22 cellular contexts compared by ENCODE assay signal in genomic region chr6:25341923-25342619, GRCh38.
DNase-seq lines count a peak whose midpoint lies in the region; TF ChIP-seq lines count a peak whose summit lies in the region.
"Had no signal": no experiment of that assay in that cellular context is flagged by ENCODE, and none has a peak within 500 bp of the region (broad histone marks: within the 10 kb centered on the region; RNA-seq: fewer than 3 reads in every experiment).

No MANE protein-coding gene starts in this region.

- H3K9me3 ChIP-seq in GM23248 (ENCODE audit: low read depth) (no peaks in the 10 kb centered on the region), NT2/D1 (ENCODE audit: insufficient read depth, low read length) (no peaks in the 10 kb centered on the region), mesenchymal stem cell (ENCODE audit: control insufficient read depth, low read length) (no peaks in the 10 kb centered on the region), left ventricle myocardium inferior (replicated peaks) (no peaks in the 10 kb centered on the region)
- H3K9me3 ChIP-seq: BLaER1, stomach, tibial nerve had no signal

- peak; percentile 13 for TF ChIP-seq CTCF in epithelial cell of proximal tubule (conservative IDR thresholded peaks at IDR 0.05; ENCODE audit: low read depth, low read length)
- no peak for TF ChIP-seq CTCF in GM10266 (IDR thresholded peaks at IDR 0.05; ENCODE audit: control insufficient read depth, insufficient read depth, low read depth, missing control alignments)
- TF ChIP-seq CTCF in left ventricle myocardium inferior (IDR thresholded peaks at IDR 0.05; ENCODE audit: borderline replicate concordance), result no peak

- in situ Hi-C loops in GM23248 (cut with MboI), result no loop called here

- H3F3A ChIP-seq in GM23248 (ENCODE audit: insufficient read depth), result peaks cover 7% of the 10 kb centered on the region; the same call in 1 of the 2 replicates

- H3K27ac ChIP-seq in GM23248 (0 out of 2 replicates have a peak overlapping the region, but pooled peaks have one; percentile 5), mesenchymal stem cell (ENCODE audit: low read length, poor library complexity, severe bottlenecking) (no peak overlapping the region), left ventricle myocardium inferior (replicated peaks) (no peak overlapping the region)
- H3K27ac ChIP-seq: BLaER1, epithelial cell of prostate, stomach, tibial nerve had no signal

- no peak overlapping the region for H3K4me2 ChIP-seq in GM23248 (ENCODE audit: unreplicated experiment)
- no peak overlapping the region for H3K4me2 ChIP-seq in mesenchymal stem cell (ENCODE audit: low read length, poor library complexity, severe bottlenecking)

- H3K4me3 ChIP-seq in GM23248 (no peak overlapping the region), NT2/D1 (ENCODE audit: insufficient read length, low read depth) (no peak overlapping the region), epithelial cell of proximal tubule (ENCODE audit: low read depth, low read length) (no peak overlapping the region), mesenchymal stem cell (ENCODE audit: insufficient read depth in 1 of 2, low read depth in 1 of 2, low read length in 2 of 2) (no peak overlapping the region), left ventricle myocardium inferior (no peak overlapping the region)
- H3K4me3 ChIP-seq: BLaER1, stomach, tibial nerve had no signal

- whole genome bisulfite sequencing in GM23248 (ENCODE audit: low coverage in 1 of 2, low lambda C conversion rate in 2 of 2, missing lambda C conversion rate in 2 of 2), 2 experiments, result 97 to 98% methylated on average over 4 of the region's 4 CpGs
- 84% methylated on average over 4 of the region's 4 CpGs for WGBS in mesenchymal stem cell

- no peak overlapping the region for H3K14ac ChIP-seq in mesenchymal stem cell (ENCODE audit: low read length in 2 of 2)

- no peak overlapping the region for H3K4ac ChIP-seq in mesenchymal stem cell (ENCODE audit: low read depth in 1 of 2, low read length in 2 of 2)

- H4K8ac ChIP-seq in mesenchymal stem cell (ENCODE audit: low read length), result no peak overlapping the region

- H3K18ac ChIP-seq in mesenchymal stem cell (ENCODE audit: low read depth in 1 of 2, low read length in 2 of 2), result no peak overlapping the region

- no peak overlapping the region for H2AFZ ChIP-seq in GM23248
- H2AFZ ChIP-seq in mesenchymal stem cell (ENCODE audit: low read depth, low read length), result no peak overlapping the region

- intact Hi-C loops in left ventricle myocardium inferior (cut with micrococcal nuclease), result no loop called here

- no peaks in the 10 kb centered on the region for H3K9me2 ChIP-seq in GM23248 (ENCODE audit: insufficient read depth)

- H2AK5ac ChIP-seq in mesenchymal stem cell (ENCODE audit: low read length, severe bottlenecking), result no peak overlapping the region

- H3K27me3 ChIP-seq in GM23248 (replicated peaks; ENCODE audit: insufficient read depth) (no peaks in the 10 kb centered on the region), NT2/D1 (ENCODE audit: insufficient read depth, insufficient read length) (no peaks in the 10 kb centered on the region), mesenchymal stem cell (ENCODE audit: control insufficient read depth in 1 of 2, insufficient read depth in 1 of 2, low read length in 2 of 2) (no peaks in the 10 kb centered on the region), left ventricle myocardium inferior (ENCODE audit: low read depth) (no peaks in the 10 kb centered on the region)
- H3K27me3 ChIP-seq: BLaER1, stomach, tibial nerve had no signal

- H3K79me2 ChIP-seq in GM23248 (ENCODE audit: insufficient read depth), result peaks cover 5% of the 10 kb centered on the region; the same call in 1 of the 2 replicates

- no peak overlapping the region for H2BK12ac ChIP-seq in mesenchymal stem cell (ENCODE audit: low read length in 2 of 2)

- no peak overlapping the region for H2BK5ac ChIP-seq in mesenchymal stem cell (ENCODE audit: low read depth, low read length, poor library complexity, severe bottlenecking)

- H3K79me1 ChIP-seq in mesenchymal stem cell (replicated peaks; ENCODE audit: low read length, poor library complexity, severe bottlenecking), result peaks cover 36% of the 10 kb centered on the region

- no peak overlapping the region for H2BK15ac ChIP-seq in mesenchymal stem cell (ENCODE audit: low read depth, poor library complexity, severe bottlenecking)

- H2BK120ac ChIP-seq in mesenchymal stem cell (ENCODE audit: low read depth, low read length), result no peak overlapping the region

- DNase-seq in GM23248 (no peak), NT2/D1 (ENCODE audit: low read depth, low spot score) (peak; percentile 25), epithelial cell of proximal tubule (ENCODE audit: low read depth) (no peak), mesenchymal stem cell (no peak), GM10266 (ENCODE audit: extremely low spot score) (no peak), left ventricle myocardium inferior (no peak), glomerular visceral epithelial cell (ENCODE audit: extremely low spot score) (no peak), NCI-H2171 treated with DMSO at 0.1 percent for 48 hours (lab: John Stamatoyannopoulos, UW) (no peak)
- DNase-seq: activated CD4-positive, alpha-beta T cell treated with anti-CD3 and anti-CD28 coated beads, Interleukin-2, amount 10 ng/mL, durations not matched to agents 24 days and 14 days; activated naive CD4-positive, alpha-beta T cell; activated T-cell treated with anti-CD3 and anti-CD28 coated beads, Interleukin-2, amount 50 U/mL, for 48 hours; midbrain; naive thymus-derived CD4-positive, alpha-beta T cell; NCI-H1417 treated with DMSO at 0.1 percent for 48 hours; NCI-H2081 treated with DMSO at 0.1 percent for 48 hours; NK-92 treated with Interleukin-12 subunit alpha and Interleukin-12 subunit beta, amount 100 ng/mL, for 24 hours; occipital lobe; SHP77 treated with DMSO at 0.1 percent for 48 hours; stomach had no signal

- peaks cover 8% of the 10 kb centered on the region; the same call in 1 of the 2 replicates for H3K4me1 ChIP-seq in GM23248 (ENCODE audit: insufficient read depth)
- H3K4me1 ChIP-seq in NT2/D1 (ENCODE audit: insufficient read depth, insufficient read length), result no peaks in the 10 kb centered on the region
- peaks cover 2% of the 10 kb centered on the region for H3K4me1 ChIP-seq in mesenchymal stem cell (ENCODE audit: control insufficient read depth, insufficient read depth, low read depth, low read length)
- H3K4me1 ChIP-seq in left ventricle myocardium inferior, result no peaks in the 10 kb centered on the region

- H3K23ac ChIP-seq in mesenchymal stem cell (ENCODE audit: low read length in 2 of 2), result no peak overlapping the region

- no peak overlapping the region for H4K91ac ChIP-seq in mesenchymal stem cell (ENCODE audit: low read length)

- no peaks in the 10 kb centered on the region for H3K36me3 ChIP-seq in GM23248 (ENCODE audit: low read depth)
- H3K36me3 ChIP-seq in NT2/D1 (ENCODE audit: insufficient read depth, insufficient read length, low read length), result no peaks in the 10 kb centered on the region
- no peaks in the 10 kb centered on the region for H3K36me3 ChIP-seq in mesenchymal stem cell (ENCODE audit: control insufficient read depth in 1 of 2, insufficient read depth in 2 of 2, low read depth in 1 of 2, low read length in 2 of 2)
- H3K36me3 ChIP-seq in left ventricle myocardium inferior, result no peaks in the 10 kb centered on the region
- H3K36me3 ChIP-seq: BLaER1, stomach, tibial nerve had no signal

- no peak overlapping the region; the same call in 1 of the 2 replicates for H3K9ac ChIP-seq in GM23248
- no peak overlapping the region for H3K9ac ChIP-seq in NT2/D1 (ENCODE audit: insufficient read length, low read depth)
- H3K9ac ChIP-seq in mesenchymal stem cell (ENCODE audit: low read length), result peak overlapping the region; percentile 8
- H3K9ac ChIP-seq: BLaER1 had no signal

- no peaks in the 10 kb centered on the region for H4K20me1 ChIP-seq in GM23248 (ENCODE audit: insufficient read depth)
- H4K20me1 ChIP-seq: BLaER1 had no signal
